25 cellular contexts compared by ENCODE assay signal in the genomic region with DNA sequence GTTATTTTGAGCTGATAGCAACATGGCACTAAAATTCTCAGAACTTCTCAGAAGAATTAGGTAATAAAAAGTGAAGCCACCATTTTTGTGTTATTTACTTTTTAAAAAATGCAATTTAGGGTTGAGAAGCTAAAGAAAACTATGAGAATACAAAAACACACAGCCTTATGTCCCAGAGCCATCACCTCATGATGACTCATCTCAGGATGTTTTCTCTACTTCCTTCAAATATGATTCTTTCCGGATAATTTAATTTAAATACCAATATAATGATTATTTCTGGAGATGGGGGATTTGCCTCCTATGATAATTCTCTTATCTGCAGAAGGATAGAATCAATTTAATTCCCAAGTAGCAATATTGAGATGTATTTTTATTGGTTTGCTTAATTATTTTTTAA.
DNase-seq lines count a peak whose midpoint lies in the region; FAIRE-seq and TF ChIP-seq lines count a peak whose summit lies in the region.
"Had no signal": no experiment of that assay in that cellular context is flagged by ENCODE, and none has a peak within 500 bp of the region (broad histone marks: within the 10 kb centered on the region; RNA-seq: fewer than 3 reads in every experiment).

No MANE protein-coding gene starts in this region.

- H3K4me3 ChIP-seq in astrocyte of the spinal cord (ENCODE audit: low read depth, low read length): no peak overlapping the region
- H3K4me3 ChIP-seq: esophagus squamous epithelium, GM12878, lower lobe of right lung had no signal

- DNase-seq in DMS53 treated with DMSO at 0.1 percent for 48 hours (lab: John Stamatoyannopoulos, UW; ENCODE audit: unreplicated experiment) (peak; percentile 4), M059J (ENCODE audit: low read depth) (peak; percentile 35), astrocyte of the spinal cord (ENCODE audit: low read depth, low spot score) (peak; percentile 40), kidney tubule cell (ENCODE audit: low spot score) (peak; percentile 15), SIG-M5 (lab: John Stamatoyannopoulos, UW) (no peak), GM12891 (ENCODE audit: insufficient read length, low spot score) (no peak), H54 (ENCODE audit: insufficient read length, low spot score) (no peak), DMS79 treated with DMSO at 0.1 percent for 48 hours (lab: John Stamatoyannopoulos, UW) (no peak)
- DNase-seq: activated B cell treated with CpG ODN at 0.5 μM for 24 hours; activated CD4-positive, alpha-beta T cell treated with anti-CD3 and anti-CD28 coated beads, Interleukin-2, amount 50 U/mL, for 1 hour; activated gamma-delta T cell; activated naive CD8-positive, alpha-beta T cell treated with anti-CD3 and anti-CD28 coated beads, Interleukin-2, amount 10 ng/mL, durations not matched to agents 7 days and 5 days; activated T-cell treated with anti-CD3 and anti-CD28 coated beads, Interleukin-2, amount 50 U/mL, for 1 hour; cerebellar nuclear complex; esophagus squamous epithelium; Kasumi-1; lower lobe of right lung; MV-4-11; NCI-H2081 treated with DMSO at 0.1 percent for 48 hours; NCI-H226; NCI-H748 treated with DMSO at 0.1 percent for 48 hours; occipital lobe; trophoblast cell had no signal

- in situ Hi-C loops in astrocyte of the spinal cord (cut with HindIII; ENCODE audit: low sequenced_read_pairs): no loop called here

- TF ChIP-seq POLR2A in GM12891 (IDR thresholded peaks at IDR 0.05; ENCODE audit: low read depth, low read length) (no peak), H54 (IDR thresholded peaks at IDR 0.05; ENCODE audit: low read depth, low read length) (no peak)

- FAIRE-seq in GM12891 (lab: Jason Lieb, UNC): no peak
- FAIRE-seq in H54 (lab: Jason Lieb, UNC): no peak
- FAIRE-seq: frontal cortex, GM12878 had no signal

- no peak for TF ChIP-seq CTCF in astrocyte of the spinal cord (IDR thresholded peaks at IDR 0.05; ENCODE audit: low read depth, low read length)

TF ChIP-seq in GM12891, 5 proteins besides CTCF, POLR2A, EP300 and RAD21:
- TF ChIP-seq POLR2AphosphoS5 (IDR thresholded peaks at IDR 0.05; ENCODE audit: low read depth, low read length) (no peak), POU2F2 (IDR thresholded peaks at IDR 0.05; ENCODE audit: low read depth, low read length) (no peak), SPI1 (IDR thresholded peaks at IDR 0.05; ENCODE audit: low read depth, low read length) (no peak), PAX5 (IDR thresholded peaks at IDR 0.05; ENCODE audit: insufficient read depth, low read length, severe bottlenecking) (no peak), TAF1 (IDR thresholded peaks at IDR 0.05; ENCODE audit: low read depth, low read length) (no peak)

Comparison
In these comparisons a context has a peak if more than half of its experiments do, and no peak if none do; other contexts are left out.
1. DNase-seq: peak in DMS53 treated with DMSO at 0.1 percent for 48 hours (single experiment), M059J (single experiment), astrocyte of the spinal cord (single experiment) and kidney tubule cell (single experiment); none in SIG-M5 (single experiment), GM12891 (single experiment), H54 (single experiment) and DMS79 treated with DMSO at 0.1 percent for 48 hours (single experiment).